Comparison of ENCODE assay signal across 16 cellular contexts in genomic region chr3:12990306-12990705, GRCh38.
DNase-seq lines count a peak whose midpoint lies in the region; ATAC-seq and TF ChIP-seq lines count a peak whose summit lies in the region.
"Had no signal": no experiment of that assay in that cellular context is flagged by ENCODE, and none has a peak within 500 bp of the region (broad histone marks: within the 10 kb centered on the region; RNA-seq: fewer than 3 reads in every experiment).

No MANE protein-coding gene starts in this region.

- H4K20me1 ChIP-seq in IMR-90 (ENCODE audit: insufficient read depth, low read length) (no peaks in the 10 kb centered on the region; the same call in 1 of the 2 replicates), hepatocyte (ENCODE audit: insufficient read depth, poor library complexity, severe bottlenecking) (no peaks in the 10 kb centered on the region), OCI-LY7 (ENCODE audit: insufficient read depth, low read length) (peaks cover 8% of the 10 kb centered on the region; the same call in 1 of the 2 replicates)

- peak overlapping the region in 1 of 2 experiments; percentile 32; a peak in 2 of 4 replicates for H4K8ac ChIP-seq in IMR-90 (ENCODE audit: low read depth in 2 of 2, low read length in 2 of 2)

- peaks cover 9% of the 10 kb centered on the region for H3K36me3 Mint-ChIP-seq in stimulated activated memory B cell treated with anti-CD40 and anti-IgM and Interleukin-4, amounts not matched to agents 10 μg/mL and 1 μg/mL and 100 μg/mL, for 72 hours

- no TSS peak for BruUV-seq in IMR-90 (replicated peaks; lab: Mats Ljungman, UMichigan)
- BruUV-seq in OCI-LY7 (replicated peaks; lab: Mats Ljungman, UMichigan), result no TSS peak

- peak overlapping the region; percentile 35 for H2AK9ac ChIP-seq in IMR-90 (replicated peaks; ENCODE audit: low read depth, low read length, poor library complexity)

- WGBS in IMR-90 (ENCODE audit: extremely low coverage in 2 of 2, insufficient read length in 1 of 2), 2 experiments, result 80% methylated on average over 5 of the region's 5 CpGs; no CpG with 5 or more reads in 1 of the 2 experiments
- 75% methylated on average over 5 of the region's 5 CpGs for WGBS in hepatocyte (ENCODE audit: low lambda C conversion rate, missing lambda C conversion rate)

- H3K4me2 ChIP-seq in IMR-90 (ENCODE audit: low read depth, low read length) (peak overlapping the region; percentile 54), hepatocyte (no peak overlapping the region), OCI-LY7 (ENCODE audit: low read length) (no peak overlapping the region)

- 0 out of 2 replicates have a peak overlapping the region, but pooled peaks have one; percentile 0 for H3K23ac ChIP-seq in IMR-90 (ENCODE audit: low read depth, low read length)

- H4K91ac ChIP-seq in IMR-90 (ENCODE audit: insufficient read depth, low read depth, low read length), result peak overlapping the region; percentile 30

- TF ChIP-seq RAD21 in IMR-90 (IDR thresholded peaks at IDR 0.05; ENCODE audit: low read length), result no peak

- peaks cover 29% of the 10 kb centered on the region for H3K4me1 ChIP-seq in IMR-90 (ENCODE audit: control insufficient read depth, insufficient read depth, low read length)
- H3K4me1 ChIP-seq in hepatocyte (ENCODE audit: insufficient read depth), result peaks cover 16% of the 10 kb centered on the region
- H3K4me1 ChIP-seq in OCI-LY7 (ENCODE audit: insufficient read depth, low read length, poor library complexity, severe bottlenecking), result peaks cover 33% of the 10 kb centered on the region

- intact Hi-C loops in IMR-90 (cut with micrococcal nuclease) (no loop called here), OCI-LY7 (cut with micrococcal nuclease; ENCODE audit: unreplicated experiment) (no loop called here), sciatic nerve (cut with DNase I) (no loop called here)

- peak overlapping the region; percentile 46 for H2BK20ac ChIP-seq in IMR-90 (ENCODE audit: low read depth, low read length)

- no peak overlapping the region for H4K5ac ChIP-seq in IMR-90 (ENCODE audit: low read depth, low read length)

- dilution Hi-C loops in IMR-90 (cut with HindIII; ENCODE audit: low sequenced_read_pairs, unreplicated experiment), result no loop called here

- no peak overlapping the region for H3K4me3 Mint-ChIP-seq in stimulated activated memory B cell treated with anti-CD40 and anti-IgM and Interleukin-4, amounts not matched to agents 10 μg/mL and 1 μg/mL and 100 μg/mL, for 72 hours
- H3K4me3 Mint-ChIP-seq: activated CD8-positive, alpha-beta T cell treated with anti-CD3 and anti-CD28 coated beads, Interleukin-2, amount 10 ng/mL, durations not matched to agents 7 days and 5 days; CD8-positive, alpha-beta T cell had no signal

- peak; percentile 27 for DNase-seq in IMR-90
- peak; percentile 38 for DNase-seq in hepatocyte (ENCODE audit: low spot score)
- no peak for DNase-seq in OCI-LY7 (ENCODE audit: low spot score)
- no peak for DNase-seq in sciatic nerve (ENCODE audit: low spot score)
- DNase-seq in activated CD8-positive, alpha-beta memory T cell treated with anti-CD3 and anti-CD28 coated beads for 24 hours, result no peak
- DNase-seq: activated CD8-positive, alpha-beta T cell treated with anti-CD3 and anti-CD28 coated beads, Interleukin-2, amount 10 ng/mL, durations not matched to agents 7 days and 5 days; activated gamma-delta T cell; CD8-positive, alpha-beta T cell; NCI-H1105; SK-N-SH; stimulated activated CD8-positive, alpha-beta memory T cell treated with anti-CD3 and anti-CD28 coated beads, Interleukin-4, amount 100 ng/mL, for 48 hours; upper lobe of right lung had no signal

- no peak for ATAC-seq in IMR-90 (ENCODE audit: low read depth)
- ATAC-seq in stimulated activated memory B cell treated with anti-CD40 and anti-IgM and Interleukin-4, amounts not matched to agents 10 μg/mL and 1 μg/mL and 100 μg/mL, for 72 hours, result no peak
- no peak for ATAC-seq in HG02938 (IDR thresholded peaks at IDR 0.05; ENCODE audit: unreplicated experiment)
- ATAC-seq in sciatic nerve, result no peak
- ATAC-seq: activated CD8-positive, alpha-beta T cell treated with anti-CD3 and anti-CD28 coated beads, Interleukin-2, amount 10 ng/mL, durations not matched to agents 7 days and 5 days; CD8-positive, alpha-beta T cell; HepG2; upper lobe of right lung had no signal

- peak overlapping the region; percentile 70 for H2BK120ac ChIP-seq in IMR-90 (ENCODE audit: low read depth, low read length)

- H3K9me3 ChIP-seq in IMR-90 (ENCODE audit: control insufficient read depth, insufficient read depth, low read length), result no peaks in the 10 kb centered on the region
- no peaks in the 10 kb centered on the region for H3K9me3 ChIP-seq in hepatocyte (ENCODE audit: low read depth)
- peaks cover 3% of the 10 kb centered on the region; the same call in 1 of the 2 replicates for H3K9me3 ChIP-seq in OCI-LY7 (ENCODE audit: low read length)
- H3K9me3 ChIP-seq: SK-N-SH, upper lobe of right lung had no signal

- POLR2A ChIA-PET in IMR-90 (lab: Charles Lee; ENCODE audit: unreplicated experiment) (no interaction called here), OCI-LY7 (lab: Charles Lee) (interaction anchor here (1.1 to 1.4 kb wide), 2 partner anchors 9 to 15 kb away, joined by 3 to 4 read pairs; no protein-coding TSS in a partner anchor)

- CTCF ChIA-PET in IMR-90 (lab: Yijun Ruan, JAX) (no interaction called here), OCI-LY7 (lab: Charles Lee; ENCODE audit: unreplicated experiment) (interaction anchor here (1.1 to 2.2 kb wide), 2 partner anchors 14 to 81 kb away, joined by 3 to 8 read pairs; no protein-coding TSS in a partner anchor)

- H3K4me3 ChIP-seq in IMR-90 (ENCODE audit: insufficient read depth, low read depth, low read length) (no peak overlapping the region), hepatocyte (no peak overlapping the region), OCI-LY7 (ENCODE audit: low read depth, low read length, poor library complexity, severe bottlenecking) (no peak overlapping the region)
- H3K4me3 ChIP-seq: upper lobe of right lung had no signal

- H3K36me3 ChIP-seq in IMR-90 (ENCODE audit: control insufficient read depth, insufficient read depth, low read length) (no peaks in the 10 kb centered on the region), hepatocyte (replicated peaks; ENCODE audit: insufficient read depth, low read depth) (no peaks in the 10 kb centered on the region), OCI-LY7 (ENCODE audit: insufficient read depth, low read length) (peaks cover 11% of the 10 kb centered on the region; the same call in 1 of the 2 replicates)
- H3K36me3 ChIP-seq: upper lobe of right lung had no signal

- H2AK5ac ChIP-seq in IMR-90 (ENCODE audit: low read depth, low read length), result peak overlapping the region; percentile 73

- H2BK15ac ChIP-seq in IMR-90 (ENCODE audit: low read depth, low read length), result peak overlapping the region; percentile 9; the same call in 1 of the 3 replicates

- no peaks in the 10 kb centered on the region for H3K27me3 ChIP-seq in IMR-90 (ENCODE audit: control insufficient read depth, insufficient read depth, low read length)
- H3K27me3 ChIP-seq in hepatocyte, result no peaks in the 10 kb centered on the region
- H3K27me3 ChIP-seq: upper lobe of right lung had no signal

- TF ChIP-seq POLR2A in IMR-90 (IDR thresholded peaks at IDR 0.05; ENCODE audit: low read depth, low read length), result no peak

- in situ Hi-C loops in IMR-90 (cut with MboI; ENCODE audit: low sequenced_read_pairs), result no loop called here

- peaks cover 6% of the 10 kb centered on the region for H3K9me3 Mint-ChIP-seq in stimulated activated memory B cell treated with anti-CD40 and anti-IgM and Interleukin-4, amounts not matched to agents 10 μg/mL and 1 μg/mL and 100 μg/mL, for 72 hours
- H3K9me3 Mint-ChIP-seq: CD8-positive, alpha-beta T cell had no signal

- no peaks in the 10 kb centered on the region for H3K27me3 Mint-ChIP-seq in stimulated activated memory B cell treated with anti-CD40 and anti-IgM and Interleukin-4, amounts not matched to agents 10 μg/mL and 1 μg/mL and 100 μg/mL, for 72 hours

- H2BK5ac ChIP-seq in IMR-90 (ENCODE audit: low read depth, low read length, poor library complexity, severe bottlenecking), result peak overlapping the region; percentile 59

- H3K79me2 ChIP-seq in hepatocyte, result peaks cover 7% of the 10 kb centered on the region
- peaks cover 26% of the 10 kb centered on the region; the same call in 1 of the 2 replicates for H3K79me2 ChIP-seq in OCI-LY7 (ENCODE audit: insufficient read depth, low read depth, low read length)

- H3K4me1 Mint-ChIP-seq in stimulated activated memory B cell treated with anti-CD40 and anti-IgM and Interleukin-4, amounts not matched to agents 10 μg/mL and 1 μg/mL and 100 μg/mL, for 72 hours, result peaks cover 85% of the 10 kb centered on the region

- H3K79me1 ChIP-seq in IMR-90 (ENCODE audit: low read depth in 1 of 2, low read length in 2 of 2), result peaks cover 2 to 30% of the 10 kb centered on the region in 2 experiments; a peak in 2 of 4 replicates

- H3K18ac ChIP-seq in IMR-90 (ENCODE audit: low read depth, low read length), result peak overlapping the region; percentile 19; the same call in 1 of the 2 replicates

- H3K4ac ChIP-seq in IMR-90 (ENCODE audit: low read depth, low read length), result peak overlapping the region; percentile 72

- peak overlapping the region; percentile 49 for H3K14ac ChIP-seq in IMR-90 (replicated peaks; ENCODE audit: low read depth, low read length)

- peaks cover 16% of the 10 kb centered on the region; the same call in 1 of the 2 replicates for H3K9me1 ChIP-seq in IMR-90 (ENCODE audit: insufficient read depth, low read length)

- H3K27ac ChIP-seq in IMR-90 (ENCODE audit: insufficient read depth, low read length), result peak overlapping the region; percentile 53
- peak overlapping the region; percentile 1 for H3K27ac ChIP-seq in angular gyrus (ENCODE audit: low read depth, low read length)
- peak overlapping the region; percentile 80 for H3K27ac ChIP-seq in hepatocyte
- no peak overlapping the region for H3K27ac ChIP-seq in OCI-LY7 (ENCODE audit: low read depth, low read length, poor library complexity, severe bottlenecking)
- H3K27ac ChIP-seq: upper lobe of right lung had no signal

- no peak overlapping the region for H3K56ac ChIP-seq in IMR-90 (ENCODE audit: extremely low read depth, insufficient read depth, low read length)

- no peak for TF ChIP-seq CTCF in IMR-90 (conservative IDR thresholded peaks at IDR 0.05; ENCODE audit: low read depth, low read length)
- TF ChIP-seq CTCF in hepatocyte (IDR thresholded peaks at IDR 0.05; ENCODE audit: poor library complexity), result no peak
- TF ChIP-seq CTCF in OCI-LY7 (conservative IDR thresholded peaks at IDR 0.05; ENCODE audit: low read length), result no peak

- H3K9ac ChIP-seq in IMR-90 (ENCODE audit: low read depth, low read length), result no peak overlapping the region
- H3K9ac ChIP-seq: SK-N-SH had no signal

- H3K9me2 ChIP-seq in hepatocyte (replicated peaks; ENCODE audit: insufficient read depth), result no peaks in the 10 kb centered on the region
- no peaks in the 10 kb centered on the region for H3K9me2 ChIP-seq in OCI-LY7 (ENCODE audit: insufficient read depth, low read length)
- H3K9me2 ChIP-seq: SK-N-SH had no signal

- H2AFZ ChIP-seq in IMR-90 (replicated peaks; ENCODE audit: low read length, poor library complexity) (peak overlapping the region; percentile 28), hepatocyte (no peak overlapping the region), OCI-LY7 (ENCODE audit: low read length) (no peak overlapping the region)

- H3K27ac Mint-ChIP-seq in stimulated activated memory B cell treated with anti-CD40 and anti-IgM and Interleukin-4, amounts not matched to agents 10 μg/mL and 1 μg/mL and 100 μg/mL, for 72 hours, result peak overlapping the region; percentile 49
- H3K27ac Mint-ChIP-seq: activated CD8-positive, alpha-beta T cell treated with anti-CD3 and anti-CD28 coated beads, Interleukin-2, amount 10 ng/mL, durations not matched to agents 7 days and 5 days had no signal

Comparison
In these comparisons a context has a peak if more than half of its experiments do, and no peak if none do; other contexts are left out.
1. DNase-seq: peak in IMR-90 (single experiment) and hepatocyte (single experiment); none in OCI-LY7 (single experiment), sciatic nerve (single experiment) and activated CD8-positive, alpha-beta memory T cell treated with anti-CD3 and anti-CD28 coated beads for 24 hours (single experiment).